ENCODE assay signal across 1 cellular context in genomic region chr6:51342393-51342792, GRCh38.
TF ChIP-seq lines count a peak whose summit lies in the region.

No MANE protein-coding gene starts in this region.

TF ChIP-seq in H1, 55 proteins besides CTCF, POLR2A, EP300 and RAD21 (continued from another document):
- TF ChIP-seq CHD7 (IDR thresholded peaks at IDR 0.05; ENCODE audit: insufficient replicate concordance, low read length) = peak; percentile 50
